10 cellular contexts compared by ENCODE assay signal in genomic region chr10:45460235-45460878, GRCh38.
DNase-seq lines count a peak whose midpoint lies in the region; ATAC-seq lines count a peak whose summit lies in the region.
"Had no signal": no experiment of that assay in that cellular context is flagged by ENCODE, and none has a peak within 500 bp of the region (broad histone marks: within the 10 kb centered on the region; RNA-seq: fewer than 3 reads in every experiment).

No MANE protein-coding gene starts in this region.

- peak; percentile 38 for ATAC-seq in GM19025 (IDR thresholded peaks at IDR 0.05; ENCODE audit: low read depth, unreplicated experiment)
- peak; percentile 46 for ATAC-seq in HG02852 (IDR thresholded peaks at IDR 0.05; ENCODE audit: unreplicated experiment)

- DNase-seq in AG20443 (ENCODE audit: low spot score) (peak; percentile 2), Kasumi-1 (lab: John Stamatoyannopoulos, UW) (peak; percentile 65 to 70), cardiac septum (ENCODE audit: low spot score) (no peak), NCI-H1930 (lab: John Stamatoyannopoulos, UW) (no peak), activated gamma-delta T cell (lab: John Stamatoyannopoulos, UW) (no peak), GDM1 (lab: John Stamatoyannopoulos, UW) (no peak)
- DNase-seq: activated naive CD4-positive, alpha-beta T cell treated with Interleukin-2 at 50 U/mL for 16 hours; kidney glomerular epithelial cell had no signal

- intact Hi-C loops in cardiac septum (cut with DNase I) = loop anchor here (10.0 kb wide), 1 partner anchor 134 kb away; no protein-coding TSS in a partner anchor

Comparison
In these comparisons a context has a peak if more than half of its experiments do, and no peak if none do; other contexts are left out.
1. DNase-seq: peak in AG20443 (single experiment) and Kasumi-1 (2 of 2); none in cardiac septum (single experiment), NCI-H1930 (0 of 2), activated gamma-delta T cell (single experiment) and GDM1 (single experiment).